In the genomic region with DNA sequence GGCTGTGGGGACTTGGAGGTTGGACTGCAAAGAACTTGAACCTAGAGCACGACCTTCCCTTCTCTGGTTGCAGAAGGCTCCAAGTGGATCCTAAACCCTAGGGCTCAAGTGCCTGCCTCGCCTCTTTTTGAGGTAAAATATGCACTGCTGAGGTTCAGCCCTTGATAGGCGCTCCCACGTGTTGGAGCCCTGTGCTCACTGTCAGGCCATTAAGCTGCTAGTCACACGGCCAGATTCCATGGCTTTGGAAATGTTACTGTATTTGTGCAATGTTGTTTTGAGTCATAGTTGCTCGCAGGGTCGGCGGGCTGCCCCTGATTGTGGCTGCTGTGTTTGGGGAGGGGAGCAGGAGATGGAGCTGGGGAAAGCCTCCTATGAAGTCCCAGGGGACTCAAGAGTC, we compare ENCODE assay signal across 18 cellular contexts. TPM values are rescaled to one million over a fixed set of nuclear protein-coding genes. Genes with fewer than 3 reads are reported as not detected.
A peak's percentile ranks its signal among the peaks of the same experiment; 100 is the strongest.
DNase-seq lines count a peak whose midpoint lies in the region; ATAC-seq, FAIRE-seq and TF ChIP-seq lines count a peak whose summit lies in the region.
"Had no signal": no experiment of that assay in that cellular context is flagged by ENCODE, and none has a peak within 500 bp of the region (broad histone marks: within the 10 kb centered on the region; RNA-seq: fewer than 3 reads in every experiment).

No MANE protein-coding gene starts in this region.

- H3K9ac ChIP-seq in astrocyte (ENCODE audit: low read length) (no peak overlapping the region), smooth muscle cell (ENCODE audit: low read depth) (no peak overlapping the region)

- no peak overlapping the region for H3K4me3 Mint-ChIP-seq in astrocyte (ENCODE audit: unreplicated experiment)

- peaks cover 17% of the 10 kb centered on the region for H3K4me1 Mint-ChIP-seq in astrocyte (ENCODE audit: low read depth, unreplicated experiment)

- CTCF ChIA-PET in HEK293 (lab: Yijun Ruan, JAX): interaction anchor here (0.6 to 5.1 kb wide), 4 partner anchors 202 to 957 kb away, joined by 4 to 33 read pairs (median 4); no protein-coding TSS in a partner anchor

- no peaks in the 10 kb centered on the region for H3K36me3 Mint-ChIP-seq in astrocyte (ENCODE audit: low read depth, unreplicated experiment)

- H3K4me3 ChIP-seq in HEK293 (ENCODE audit: low read depth, low read length) (no peak overlapping the region), astrocyte (ENCODE audit: insufficient read depth, low read depth, low read length) (no peak overlapping the region), fibroblast of villous mesenchyme (ENCODE audit: low read depth, low read length) (no peak overlapping the region), smooth muscle cell (no peak overlapping the region), foreskin fibroblast (ENCODE audit: low read depth in 1 of 2, low read length in 2 of 2) (no peak overlapping the region)
- H3K4me3 ChIP-seq: HAP-1, SJSA1 had no signal

- H3K27me3 ChIP-seq in astrocyte (ENCODE audit: insufficient read depth, low read length) (peaks cover 9% of the 10 kb centered on the region), smooth muscle cell (ENCODE audit: low read depth) (peaks cover 11% of the 10 kb centered on the region)

- no peak overlapping the region for H2AFZ ChIP-seq in astrocyte (ENCODE audit: low read depth, low read length)
- no peak overlapping the region for H2AFZ ChIP-seq in smooth muscle cell (ENCODE audit: low read depth)

- H3K4me1 ChIP-seq in HEK293 (ENCODE audit: control insufficient read depth, insufficient read depth, low read length) (peaks cover 12% of the 10 kb centered on the region), astrocyte (ENCODE audit: insufficient read depth, low read length) (peaks cover 25% of the 10 kb centered on the region), smooth muscle cell (ENCODE audit: low read depth) (peaks cover 6% of the 10 kb centered on the region)
- H3K4me1 ChIP-seq: HAP-1, SJSA1 had no signal

- H3K9me3 ChIP-seq in HEK293 (ENCODE audit: control insufficient read depth, insufficient read depth, low read depth, low read length): no peaks in the 10 kb centered on the region
- no peaks in the 10 kb centered on the region for H3K9me3 ChIP-seq in astrocyte (ENCODE audit: insufficient read depth, low read depth, low read length)
- H3K9me3 ChIP-seq in smooth muscle cell (replicated peaks; ENCODE audit: low read depth): no peaks in the 10 kb centered on the region
- H3K9me3 ChIP-seq: HAP-1, SJSA1 had no signal

- H3K27me3 Mint-ChIP-seq in astrocyte (ENCODE audit: low read depth, unreplicated experiment): peaks cover 50% of the 10 kb centered on the region

- TF ChIP-seq CTCF in HEK293 (tag by site-specific recombination; IDR thresholded peaks at IDR 0.05) (no peak), astrocyte (IDR thresholded peaks at IDR 0.05; ENCODE audit: insufficient read depth, low read depth, low read length) (no peak), fibroblast of villous mesenchyme (IDR thresholded peaks at IDR 0.05; ENCODE audit: insufficient read depth, low read depth, low read length) (no peak), smooth muscle cell (IDR thresholded peaks at IDR 0.05; ENCODE audit: borderline replicate concordance, insufficient read depth, poor library complexity, severe bottlenecking) (no peak), foreskin fibroblast (IDR thresholded peaks at IDR 0.05; ENCODE audit: low read depth, low read length) (no peak)

- no peak for ATAC-seq in HG02798 (IDR thresholded peaks at IDR 0.05; ENCODE audit: poor library complexity, unreplicated experiment)

- WGBS in smooth muscle cell (ENCODE audit: low lambda C conversion rate): 33% methylated on average over 8 of the region's 8 CpGs

- H3K79me2 ChIP-seq in astrocyte (ENCODE audit: insufficient read depth, low read length) (no peaks in the 10 kb centered on the region), smooth muscle cell (ENCODE audit: low read depth) (no peaks in the 10 kb centered on the region)

- H4K20me1 ChIP-seq in astrocyte (ENCODE audit: insufficient read depth, low read length) (peaks cover 3% of the 10 kb centered on the region), smooth muscle cell (ENCODE audit: low read depth) (peaks cover 26% of the 10 kb centered on the region)

- H3K36me3 ChIP-seq in HEK293 (ENCODE audit: control insufficient read depth in 2 of 2, insufficient read depth in 1 of 2, low read length in 2 of 2) (no peaks in the 10 kb centered on the region), astrocyte (ENCODE audit: insufficient read depth, low read length) (no peaks in the 10 kb centered on the region), smooth muscle cell (ENCODE audit: low read depth) (no peaks in the 10 kb centered on the region)
- H3K36me3 ChIP-seq: HAP-1, SJSA1 had no signal

- no peaks in the 10 kb centered on the region for H3K9me3 Mint-ChIP-seq in astrocyte (ENCODE audit: unreplicated experiment)

- POLR2A ChIA-PET in HEK293 (lab: Yijun Ruan, JAX): no interaction called here

- peaks cover 8% of the 10 kb centered on the region for H3F3A ChIP-seq in smooth muscle cell (ENCODE audit: low read depth)

- H3K27ac ChIP-seq in HEK293 (ENCODE audit: extremely low read depth, low read depth, low read length): no peak overlapping the region
- no peak overlapping the region for H3K27ac ChIP-seq in astrocyte (ENCODE audit: low read depth, low read length)
- no peak overlapping the region for H3K27ac ChIP-seq in smooth muscle cell (ENCODE audit: low read depth)
- H3K27ac ChIP-seq: C4-2B, SJSA1 had no signal

- FAIRE-seq in astrocyte (lab: Jason Lieb, UNC): no peak

- H3K4me2 ChIP-seq in astrocyte (ENCODE audit: low read length) (no peak overlapping the region), smooth muscle cell (peak overlapping the region; percentile 67)

- H3K27ac Mint-ChIP-seq in astrocyte (ENCODE audit: unreplicated experiment): no peak overlapping the region

- peak; percentile 8 for DNase-seq in astrocyte (ENCODE audit: low read depth)
- DNase-seq in fibroblast of villous mesenchyme (ENCODE audit: low read depth): peak; percentile 11
- DNase-seq in smooth muscle cell (lab: John Stamatoyannopoulos, UW; ENCODE audit: unreplicated experiment): no peak
- DNase-seq in DMS53 treated with DMSO at 0.1 percent for 48 hours (lab: John Stamatoyannopoulos, UW; ENCODE audit: unreplicated experiment): no peak
- no peak for DNase-seq in foreskin fibroblast
- DNase-seq: DMS79 treated with DMSO at 0.1 percent for 48 hours, MM.1S, NCI-H1092, NCI-H146, NCI-H2029 treated with DMSO at 0.1 percent for 48 hours, NCI-H2227 treated with DMSO at 0.1 percent for 48 hours, NCI-H510A treated with DMSO at 0.1 percent for 48 hours, NCI-H774 had no signal

TF ChIP-seq in HEK293, 187 proteins besides CTCF, POLR2A, EP300 and RAD21 (continues in another document):
- TF ChIP-seq ZBTB8A (tag by site-specific recombination; IDR thresholded peaks at IDR 0.05): peak; percentile 80
- TF ChIP-seq, protein P1, sequence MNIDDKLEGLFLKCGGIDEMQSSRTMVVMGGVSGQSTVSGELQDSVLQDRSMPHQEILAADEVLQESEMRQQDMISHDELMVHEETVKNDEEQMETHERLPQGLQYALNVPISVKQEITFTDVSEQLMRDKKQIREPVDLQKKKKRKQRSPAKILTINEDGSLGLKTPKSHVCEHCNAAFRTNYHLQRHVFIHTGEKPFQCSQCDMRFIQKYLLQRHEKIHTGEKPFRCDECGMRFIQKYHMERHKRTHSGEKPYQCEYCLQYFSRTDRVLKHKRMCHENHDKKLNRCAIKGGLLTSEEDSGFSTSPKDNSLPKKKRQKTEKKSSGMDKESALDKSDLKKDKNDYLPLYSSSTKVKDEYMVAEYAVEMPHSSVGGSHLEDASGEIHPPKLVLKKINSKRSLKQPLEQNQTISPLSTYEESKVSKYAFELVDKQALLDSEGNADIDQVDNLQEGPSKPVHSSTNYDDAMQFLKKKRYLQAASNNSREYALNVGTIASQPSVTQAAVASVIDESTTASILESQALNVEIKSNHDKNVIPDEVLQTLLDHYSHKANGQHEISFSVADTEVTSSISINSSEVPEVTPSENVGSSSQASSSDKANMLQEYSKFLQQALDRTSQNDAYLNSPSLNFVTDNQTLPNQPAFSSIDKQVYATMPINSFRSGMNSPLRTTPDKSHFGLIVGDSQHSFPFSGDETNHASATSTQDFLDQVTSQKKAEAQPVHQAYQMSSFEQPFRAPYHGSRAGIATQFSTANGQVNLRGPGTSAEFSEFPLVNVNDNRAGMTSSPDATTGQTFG (tag by site-specific recombination; IDR thresholded peaks at IDR 0.05; ENCODE audit: borderline replicate concordance): no peak
- 0 out of 2 replicates have a peak, but pooled peaks have one; percentile 25 for TF ChIP-seq ZNF600 (tag by site-specific recombination; IDR thresholded peaks at IDR 0.05)
- 0 out of 2 replicates have a peak, but pooled peaks have one; percentile 6 for TF ChIP-seq ZFHX2 (tag by site-specific recombination; conservative IDR thresholded peaks at IDR 0.05)

RNA-seq across cellular contexts. Expression of a gene that starts 39.8 kb away (rescaled TPM):
- 48.5 and 54.6 TPM in 2 replicates for total RNA-seq in astrocyte
- total RNA-seq in fibroblast of villous mesenchyme: 24.2 and 26.8 TPM in 2 replicates
- total RNA-seq in smooth muscle cell: 18.3 and 34.7 TPM in 2 replicates
- polyA plus RNA-seq in smooth muscle cell: 34.7 and 48.5 TPM in 2 replicates

Comparison
In these comparisons a context has a peak if more than half of its experiments do, and no peak if none do; other contexts are left out.
1. DNase-seq: peak in astrocyte (single experiment) and fibroblast of villous mesenchyme (single experiment); none in smooth muscle cell (single experiment), DMS53 treated with DMSO at 0.1 percent for 48 hours (single experiment) and foreskin fibroblast (0 of 2).